Comparison of ENCODE assay signal across 13 cellular contexts in the genomic region with DNA sequence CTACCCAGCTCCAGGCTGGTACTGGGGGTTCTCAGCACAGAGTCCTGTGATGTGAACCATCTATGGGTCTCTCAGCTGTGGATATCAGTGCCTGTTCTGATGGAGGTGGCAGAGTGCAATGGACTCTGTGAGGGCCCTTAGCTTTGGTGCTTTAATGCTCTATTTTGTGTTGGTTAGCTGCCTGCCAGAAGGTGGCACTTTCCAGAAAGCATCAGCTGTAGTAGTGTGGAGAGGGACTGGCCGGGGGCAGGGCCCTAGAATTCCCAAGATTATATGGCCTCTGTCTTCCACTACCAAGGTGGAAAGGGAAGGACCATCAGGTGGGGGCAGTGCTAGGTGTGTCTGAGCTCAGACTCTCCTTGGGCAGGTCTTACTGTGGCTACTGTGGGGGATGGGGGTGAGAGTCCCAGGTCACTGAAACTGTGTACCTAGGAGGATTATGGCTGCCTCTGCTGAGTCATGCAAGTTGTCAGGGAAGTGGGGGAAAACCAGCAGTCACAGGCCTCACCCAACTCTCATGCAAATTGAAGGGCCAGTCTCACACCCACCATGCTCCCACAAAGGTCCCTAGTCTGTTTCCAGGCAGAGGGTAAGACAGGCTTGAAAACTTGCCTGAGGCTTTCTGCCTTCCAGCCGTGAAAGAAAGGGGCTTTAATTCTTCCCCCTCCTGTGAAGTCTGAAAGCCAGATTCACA.
DNase-seq lines count a peak whose midpoint lies in the region; ATAC-seq and TF ChIP-seq lines count a peak whose summit lies in the region.
"Had no signal": no experiment of that assay in that cellular context is flagged by ENCODE, and none has a peak within 500 bp of the region (broad histone marks: within the 10 kb centered on the region; RNA-seq: fewer than 3 reads in every experiment).

No MANE protein-coding gene starts in this region.

- H3K9me3 ChIP-seq in cardiac muscle cell (ENCODE audit: low read depth) (no peaks in the 10 kb centered on the region), WERI-Rb-1 (ENCODE audit: severe bottlenecking) (no peaks in the 10 kb centered on the region), psoas muscle (no peaks in the 10 kb centered on the region)

- no peak for TF ChIP-seq CTCF in cardiac muscle cell (IDR thresholded peaks at IDR 0.05; ENCODE audit: low read depth, low read length)
- no peak for TF ChIP-seq CTCF in WERI-Rb-1 (IDR thresholded peaks at IDR 0.05; ENCODE audit: low read depth, low read length)
- no peak for TF ChIP-seq CTCF in psoas muscle (IDR thresholded peaks at IDR 0.05)
- TF ChIP-seq CTCF in osteocyte (IDR thresholded peaks at IDR 0.05) = no peak

- H3K27me3 ChIP-seq in cardiac muscle cell (no peaks in the 10 kb centered on the region), WERI-Rb-1 (ENCODE audit: insufficient read depth, low read depth, severe bottlenecking) (no peaks in the 10 kb centered on the region), psoas muscle (ENCODE audit: insufficient read depth in 3 of 3, low read length in 2 of 3) (no peaks in the 10 kb centered on the region)

- H3K9me3 Mint-ChIP-seq in osteocyte (ENCODE audit: unreplicated experiment) = peaks cover 4% of the 10 kb centered on the region

- intact Hi-C loops in cardiac septum (cut with DNase I) (no loop called here), psoas muscle (cut with DNase I) (no loop called here)

- H3K27me3 Mint-ChIP-seq in osteocyte (ENCODE audit: unreplicated experiment) = no peaks in the 10 kb centered on the region

- H3K4me1 ChIP-seq in cardiac muscle cell (ENCODE audit: low read depth) (peaks cover 17% of the 10 kb centered on the region), psoas muscle (no peaks in the 10 kb centered on the region)

- H3K36me3 ChIP-seq in cardiac muscle cell (no peaks in the 10 kb centered on the region), WERI-Rb-1 (no peaks in the 10 kb centered on the region), psoas muscle (ENCODE audit: insufficient read depth in 1 of 2, low read depth in 1 of 2) (no peaks in the 10 kb centered on the region)

- ATAC-seq in HG03060 (IDR thresholded peaks at IDR 0.05; ENCODE audit: low read depth, unreplicated experiment) = peak; percentile 74
- no peak for ATAC-seq in psoas muscle
- ATAC-seq in HG02884 (IDR thresholded peaks at IDR 0.05; ENCODE audit: unreplicated experiment) = no peak

- no peak overlapping the region for H3K27ac Mint-ChIP-seq in osteocyte (ENCODE audit: unreplicated experiment)

- H3K4me3 ChIP-seq in cardiac muscle cell = no peak overlapping the region
- no peak overlapping the region for H3K4me3 ChIP-seq in WERI-Rb-1 (ENCODE audit: low read depth, low read length)
- no peak overlapping the region for H3K4me3 ChIP-seq in psoas muscle

- WGBS in psoas muscle, 3 donors = 70 to 76% (median 73%) methylated on average over 2 of the region's 2 CpGs

- H3K27ac ChIP-seq in cardiac muscle cell (peak overlapping the region; percentile 10), WERI-Rb-1 (peak overlapping the region; percentile 39), psoas muscle (no peak overlapping the region)

- DNase-seq in cardiac muscle cell (ENCODE audit: low read depth in 1 of 2, low spot score in 1 of 2) = no peak
- DNase-seq in cardiac septum (ENCODE audit: low spot score) = no peak
- peak; percentile 34 for DNase-seq in WERI-Rb-1
- no peak for DNase-seq in psoas muscle
- DNase-seq in stimulated activated naive CD4-positive, alpha-beta T cell (lab: John Stamatoyannopoulos, UW) = no peak
- no peak for DNase-seq in osteocyte (ENCODE audit: extremely low spot score, unreplicated experiment)
- DNase-seq: activated T-cell treated with anti-CD3 and anti-CD28 coated beads, Interleukin-2, amount 50 U/mL, for 1 hour; caudate nucleus; KBM-7; NCI-H748 treated with DMSO at 0.1 percent for 48 hours; T-helper 2 cell had no signal

- H3K36me3 Mint-ChIP-seq in osteocyte (ENCODE audit: unreplicated experiment) = no peaks in the 10 kb centered on the region

- peaks cover 19% of the 10 kb centered on the region for H3K4me1 Mint-ChIP-seq in osteocyte (ENCODE audit: unreplicated experiment)

- no peak overlapping the region for H3K4me3 Mint-ChIP-seq in osteocyte (ENCODE audit: unreplicated experiment)
